ENCODE assay signal across 8 cellular contexts in genomic region chr22:42648368-42649260, GRCh38. TPM values are rescaled to one million over a fixed set of nuclear protein-coding genes. Genes with fewer than 3 reads are reported as not detected.
DNase-seq lines count a peak whose midpoint lies in the region; ATAC-seq and TF ChIP-seq lines count a peak whose summit lies in the region.

No MANE protein-coding gene starts in this region.

- no peaks in the 10 kb centered on the region for H3K27me3 ChIP-seq in neural cell (ENCODE audit: insufficient read depth, low read depth, low read length)

- peak overlapping the region; percentile 97 for H2AFZ ChIP-seq in neural cell (ENCODE audit: low read depth, low read length)

- TF ChIP-seq CTCF in neural cell (IDR thresholded peaks at IDR 0.05; ENCODE audit: poor library complexity, severe bottlenecking), result no peak

- peak overlapping the region; percentile 94 for H3K9ac ChIP-seq in ES-I3 (ENCODE audit: low read depth, low read length)
- H3K9ac ChIP-seq in neural cell (ENCODE audit: low read length), result peak overlapping the region; percentile 96

- no peaks in the 10 kb centered on the region for H3K9me2 ChIP-seq in neural cell (ENCODE audit: insufficient read depth, low read length)

- DNase-seq in Kasumi-1 (lab: John Stamatoyannopoulos, UW), result peak; percentile 5 to 13
- DNase-seq in activated T-cell treated with anti-CD3 and anti-CD28 coated beads for 4 hours, result peak; percentile 23
- DNase-seq in fibroblast of peridontal ligament (ENCODE audit: extremely low read depth), result peak; percentile 14
- no peak for DNase-seq in DMS153 treated with DMSO at 0.1 percent for 48 hours (lab: John Stamatoyannopoulos, UW; ENCODE audit: unreplicated experiment)
- no peak for DNase-seq in NCI-H345 treated with DMSO at 0.1 percent for 48 hours (lab: John Stamatoyannopoulos, UW; ENCODE audit: unreplicated experiment)

- peak overlapping the region; percentile 95 for H3K4me2 ChIP-seq in neural cell (ENCODE audit: low read length)

- no peaks in the 10 kb centered on the region for H3K9me3 ChIP-seq in ES-I3 (ENCODE audit: control insufficient read depth, insufficient read depth, low read length)
- no peaks in the 10 kb centered on the region for H3K9me3 ChIP-seq in neural cell (ENCODE audit: low read length)

- H3K4me3 ChIP-seq in neural cell (ENCODE audit: low read length), result peak overlapping the region; percentile 92

- H3K4me1 ChIP-seq in ES-I3 (ENCODE audit: insufficient read depth, low read length), result peaks cover 19% of the 10 kb centered on the region

- H3F3A ChIP-seq in neural cell (ENCODE audit: insufficient read depth, low read length, poor library complexity, severe bottlenecking), result no peaks in the 10 kb centered on the region

- peak; percentile 14 for ATAC-seq in GM21786 (IDR thresholded peaks at IDR 0.05; ENCODE audit: unreplicated experiment)

- peak; percentile 30 for TF ChIP-seq EP300 in neural cell (conservative IDR thresholded peaks at IDR 0.05; ENCODE audit: poor library complexity, severe bottlenecking)

- H3K36me3 ChIP-seq in ES-I3 (ENCODE audit: insufficient read depth, low read length) (no peaks in the 10 kb centered on the region), neural cell (ENCODE audit: insufficient read depth, low read length) (no peaks in the 10 kb centered on the region)

- H3K79me2 ChIP-seq in neural cell (replicated peaks; ENCODE audit: insufficient read depth, low read length), result peaks cover 24% of the 10 kb centered on the region

- peak overlapping the region; percentile 74 for H3K27ac ChIP-seq in neural cell (ENCODE audit: low read length)

- H4K20me1 ChIP-seq in neural cell (ENCODE audit: insufficient read depth), result no peaks in the 10 kb centered on the region

- TF ChIP-seq RAD21 in neural cell (conservative IDR thresholded peaks at IDR 0.05), result no peak

TF ChIP-seq in neural cell, 6 proteins besides CTCF, POLR2A, EP300 and RAD21:
- TF ChIP-seq MXI1 (conservative IDR thresholded peaks at IDR 0.05; ENCODE audit: poor library complexity, severe bottlenecking) (peak; percentile 69), POLR2AphosphoS5 (IDR thresholded peaks at IDR 0.05) (peak; percentile 73), SMC3 (conservative IDR thresholded peaks at IDR 0.05; ENCODE audit: poor library complexity) (no peak), TAF1 (IDR thresholded peaks at IDR 0.05; ENCODE audit: low read depth) (no peak)
- TF ChIP-seq, protein P1, sequence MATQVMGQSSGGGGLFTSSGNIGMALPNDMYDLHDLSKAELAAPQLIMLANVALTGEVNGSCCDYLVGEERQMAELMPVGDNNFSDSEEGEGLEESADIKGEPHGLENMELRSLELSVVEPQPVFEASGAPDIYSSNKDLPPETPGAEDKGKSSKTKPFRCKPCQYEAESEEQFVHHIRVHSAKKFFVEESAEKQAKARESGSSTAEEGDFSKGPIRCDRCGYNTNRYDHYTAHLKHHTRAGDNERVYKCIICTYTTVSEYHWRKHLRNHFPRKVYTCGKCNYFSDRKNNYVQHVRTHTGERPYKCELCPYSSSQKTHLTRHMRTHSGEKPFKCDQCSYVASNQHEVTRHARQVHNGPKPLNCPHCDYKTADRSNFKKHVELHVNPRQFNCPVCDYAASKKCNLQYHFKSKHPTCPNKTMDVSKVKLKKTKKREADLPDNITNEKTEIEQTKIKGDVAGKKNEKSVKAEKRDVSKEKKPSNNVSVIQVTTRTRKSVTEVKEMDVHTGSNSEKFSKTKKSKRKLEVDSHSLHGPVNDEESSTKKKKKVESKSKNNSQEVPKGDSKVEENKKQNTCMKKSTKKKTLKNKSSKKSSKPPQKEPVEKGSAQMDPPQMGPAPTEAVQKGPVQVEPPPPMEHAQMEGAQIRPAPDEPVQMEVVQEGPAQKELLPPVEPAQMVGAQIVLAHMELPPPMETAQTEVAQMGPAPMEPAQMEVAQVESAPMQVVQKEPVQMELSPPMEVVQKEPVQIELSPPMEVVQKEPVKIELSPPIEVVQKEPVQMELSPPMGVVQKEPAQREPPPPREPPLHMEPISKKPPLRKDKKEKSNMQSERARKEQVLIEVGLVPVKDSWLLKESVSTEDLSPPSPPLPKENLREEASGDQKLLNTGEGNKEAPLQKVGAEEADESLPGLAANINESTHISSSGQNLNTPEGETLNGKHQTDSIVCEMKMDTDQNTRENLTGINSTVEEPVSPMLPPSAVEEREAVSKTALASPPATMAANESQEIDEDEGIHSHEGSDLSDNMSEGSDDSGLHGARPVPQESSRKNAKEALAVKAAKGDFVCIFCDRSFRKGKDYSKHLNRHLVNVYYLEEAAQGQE (IDR thresholded peaks at IDR 0.05; ENCODE audit: borderline replicate concordance), result peak; percentile 58

RNA-seq across cellular contexts. Expression of gene CYB5R3, which starts 0.6 kb away (rescaled TPM):
- polyA plus RNA-seq in neural cell, result 17.2 and 20.2 TPM in 2 replicates
- 23.4 and 24.1 TPM in 2 replicates for polyA minus RNA-seq in neural cell

RNA-seq across cellular contexts. Expression of gene ATP5MGL, which starts 8.2 kb away (rescaled TPM):
- not detected in 2 replicates for polyA plus RNA-seq in neural cell
- polyA minus RNA-seq in neural cell, result not detected in 2 replicates

RNA-seq across cellular contexts. Expression of gene POLDIP3, which starts 33.9 kb away (rescaled TPM):
- 56.9 and 63.1 TPM in 2 replicates for polyA plus RNA-seq in neural cell
- polyA minus RNA-seq in neural cell, result 50.6 and 52.3 TPM in 2 replicates

Comparison
In these comparisons a context has a peak if more than half of its experiments do, and no peak if none do; other contexts are left out.
1. DNase-seq: peak in Kasumi-1 (2 of 2), activated T-cell treated with anti-CD3 and anti-CD28 coated beads for 4 hours (single experiment) and fibroblast of peridontal ligament (single experiment); none in DMS153 treated with DMSO at 0.1 percent for 48 hours (single experiment) and NCI-H345 treated with DMSO at 0.1 percent for 48 hours (single experiment).